26 cellular contexts compared by ENCODE assay signal in the genomic region with DNA sequence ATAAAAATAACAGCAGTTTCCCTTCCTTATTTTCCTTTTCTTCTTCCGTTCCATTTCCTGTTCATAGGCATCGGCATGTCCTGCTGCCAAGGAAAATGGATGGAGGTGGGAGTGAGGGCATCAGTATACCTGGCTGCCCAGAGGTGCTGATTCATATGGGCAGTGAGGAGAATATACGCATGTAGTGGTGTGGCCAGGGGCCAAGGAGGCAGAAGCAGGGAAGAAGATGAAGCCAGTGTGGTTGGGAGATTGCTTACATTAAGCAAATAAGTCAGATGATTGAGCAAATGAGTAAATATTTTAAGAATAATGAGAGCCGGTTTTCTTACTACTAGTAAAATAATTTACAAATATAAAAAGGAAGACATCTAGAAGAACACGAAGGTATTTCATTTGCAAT.
DNase-seq lines count a peak whose midpoint lies in the region; TF ChIP-seq lines count a peak whose summit lies in the region.
"Had no signal": no experiment of that assay in that cellular context is flagged by ENCODE, and none has a peak within 500 bp of the region (broad histone marks: within the 10 kb centered on the region; RNA-seq: fewer than 3 reads in every experiment).

No MANE protein-coding gene starts in this region.

- CTCF ChIA-PET in AG04450 (lab: Charles Lee), result no interaction called here

- intact Hi-C loops in tibial artery (cut with DNase I; ENCODE audit: low total_unique reads), result no loop called here

- DNase-seq in AG04450 (ENCODE audit: low read depth, low spot score), result peak; percentile 59
- peak; percentile 58 for DNase-seq in MG63
- DNase-seq in cardiac fibroblast (ENCODE audit: low read depth in 2 of 2), result peak; percentile 12 to 44
- DNase-seq in iris pigment epithelial cell (ENCODE audit: low read depth), result peak; percentile 71
- DNase-seq in tibial artery, result no peak
- no peak for DNase-seq in Kasumi-1 (lab: John Stamatoyannopoulos, UW)
- no peak for DNase-seq in NCI-H2227 (lab: John Stamatoyannopoulos, UW; ENCODE audit: unreplicated experiment)
- DNase-seq in mucosa of gallbladder (ENCODE audit: low spot score), result no peak
- DNase-seq: activated CD4-positive, alpha-beta T cell treated with anti-CD3 and anti-CD28 coated beads for 48 hours; activated naive CD4-positive, alpha-beta T cell treated with anti-CD3 and anti-CD28 coated beads, Interleukin-2, amount 50 U/mL, for 16 hours; activated T-cell treated with anti-CD3 and anti-CD28 coated beads, Interleukin-2, amount 50 U/mL, for 72 hours; DMS79 treated with DMSO at 0.1 percent for 48 hours; effector CD4-positive, alpha-beta T cell; glutamatergic neuron; KG1; kidney; lower lobe of right lung; NCI-H1048; NCI-H2029; NCI-H2227 treated with DMSO at 0.1 percent for 48 hours; NCI-H748 treated with DMSO at 0.1 percent for 48 hours; stimulated activated CD4-positive, alpha-beta T cell treated with anti-CD3 and anti-CD28 coated beads, Interleukin-15, amount 100 ng/mL, for 24 hours; stimulated activated CD8-positive, alpha-beta memory T cell treated with anti-CD3 and anti-CD28 coated beads, Interleukin-4, amount 100 ng/mL, for 48 hours; stomach; T-helper 2 cell; transverse colon had no signal

- H3K4me3 ChIP-seq in AG04450 (ENCODE audit: low read depth, low read length) (no peak overlapping the region), MG63 (no peak overlapping the region), cardiac fibroblast (replicated peaks in 1 of 2; ENCODE audit: low read depth in 2 of 2, low read length in 2 of 2) (no peak overlapping the region), tibial artery (no peak overlapping the region)
- H3K4me3 ChIP-seq: lower lobe of right lung, stomach, transverse colon had no signal

- TF ChIP-seq CTCF in AG04450 (IDR thresholded peaks at IDR 0.05; ENCODE audit: low read depth, low read length) (no peak), cardiac fibroblast (IDR thresholded peaks at IDR 0.05; ENCODE audit: low read depth, low read length) (no peak), tibial artery (IDR thresholded peaks at IDR 0.05) (no peak)

- H3K27me3 ChIP-seq in AG04450 (ENCODE audit: control insufficient read depth, insufficient read depth, low read length) (no peaks in the 10 kb centered on the region), MG63 (no peaks in the 10 kb centered on the region), tibial artery (no peaks in the 10 kb centered on the region)
- H3K27me3 ChIP-seq: stomach, transverse colon had no signal

- no peaks in the 10 kb centered on the region for H3K4me1 ChIP-seq in tibial artery
- H3K4me1 ChIP-seq: stomach, transverse colon had no signal

- POLR2A ChIA-PET in AG04450 (lab: Yijun Ruan, JAX), result no interaction called here

- H3K9me3 ChIP-seq in AG04450 (ENCODE audit: control insufficient read depth, insufficient read depth, low read length) (no peaks in the 10 kb centered on the region), MG63 (no peaks in the 10 kb centered on the region), tibial artery (no peaks in the 10 kb centered on the region)
- H3K9me3 ChIP-seq: lower lobe of right lung, transverse colon had no signal

- H3K36me3 ChIP-seq in MG63 (no peaks in the 10 kb centered on the region), tibial artery (no peaks in the 10 kb centered on the region)
- H3K36me3 ChIP-seq: lower lobe of right lung, stomach, transverse colon had no signal

- H3K27ac ChIP-seq in AG04450 (ENCODE audit: low read depth, low read length), result no peak overlapping the region
- H3K27ac ChIP-seq in tibial artery, result no peak overlapping the region
- H3K27ac ChIP-seq: lower lobe of right lung, stomach, transverse colon had no signal

Comparison
In these comparisons a context has a peak if more than half of its experiments do, and no peak if none do; other contexts are left out.
1. DNase-seq: peak in AG04450 (single experiment), MG63 (single experiment), cardiac fibroblast (2 of 2) and iris pigment epithelial cell (single experiment); none in tibial artery (0 of 2), Kasumi-1 (0 of 2), NCI-H2227 (single experiment) and mucosa of gallbladder (single experiment).